ENCODE assay signal across 22 cellular contexts in genomic region chr18:60172030-60172429, GRCh38.
"Had no signal": no experiment of that assay in that cellular context is flagged by ENCODE, and none has a peak within 500 bp of the region (broad histone marks: within the 10 kb centered on the region; RNA-seq: fewer than 3 reads in every experiment).

No MANE protein-coding gene starts in this region.

- H3K9me3 ChIP-seq: colonic mucosa, esophagus squamous epithelium, gastrocnemius medialis, left lung, lower lobe of right lung, mucosa of descending colon had no signal

- H3K4me1 ChIP-seq: colonic mucosa, esophagus squamous epithelium, gastrocnemius medialis, heart right ventricle, left lung, lower lobe of right lung had no signal

- ATAC-seq: effector memory CD8-positive, alpha-beta T cell; esophagus mucosa; gastrocnemius medialis; heart right ventricle; left cardiac atrium; left lung; left ventricle myocardium superior; lower lobe of right lung; mucosa of descending colon had no signal

- DNase-seq: colonic mucosa; cortex of kidney; effector CD8-positive, alpha-beta T cell; effector memory CD8-positive, alpha-beta T cell; endodermal cell; erythroblast; esophagus squamous epithelium; foreskin fibroblast; foreskin melanocyte; gastrocnemius medialis; glutamatergic neuron; head of caudate nucleus; heart right ventricle; hippocampal formation; left cardiac atrium; left lung; left ventricle myocardium superior; lower lobe of right lung; mesenchymal stem cell; mucosa of descending colon had no signal

- H3K36me3 ChIP-seq: colonic mucosa, esophagus squamous epithelium, gastrocnemius medialis, heart right ventricle, left lung, lower lobe of right lung had no signal

- H3K27me3 ChIP-seq: colonic mucosa, esophagus squamous epithelium, gastrocnemius medialis, heart right ventricle, left lung had no signal

- H3K4me3 ChIP-seq: colonic mucosa, esophagus squamous epithelium, gastrocnemius medialis, heart right ventricle, left lung, lower lobe of right lung, mucosa of descending colon had no signal

- H3K27ac ChIP-seq: colonic mucosa, epithelial cell of prostate, esophagus squamous epithelium, gastrocnemius medialis, heart right ventricle, left lung, lower lobe of right lung had no signal
